In the genomic region with DNA sequence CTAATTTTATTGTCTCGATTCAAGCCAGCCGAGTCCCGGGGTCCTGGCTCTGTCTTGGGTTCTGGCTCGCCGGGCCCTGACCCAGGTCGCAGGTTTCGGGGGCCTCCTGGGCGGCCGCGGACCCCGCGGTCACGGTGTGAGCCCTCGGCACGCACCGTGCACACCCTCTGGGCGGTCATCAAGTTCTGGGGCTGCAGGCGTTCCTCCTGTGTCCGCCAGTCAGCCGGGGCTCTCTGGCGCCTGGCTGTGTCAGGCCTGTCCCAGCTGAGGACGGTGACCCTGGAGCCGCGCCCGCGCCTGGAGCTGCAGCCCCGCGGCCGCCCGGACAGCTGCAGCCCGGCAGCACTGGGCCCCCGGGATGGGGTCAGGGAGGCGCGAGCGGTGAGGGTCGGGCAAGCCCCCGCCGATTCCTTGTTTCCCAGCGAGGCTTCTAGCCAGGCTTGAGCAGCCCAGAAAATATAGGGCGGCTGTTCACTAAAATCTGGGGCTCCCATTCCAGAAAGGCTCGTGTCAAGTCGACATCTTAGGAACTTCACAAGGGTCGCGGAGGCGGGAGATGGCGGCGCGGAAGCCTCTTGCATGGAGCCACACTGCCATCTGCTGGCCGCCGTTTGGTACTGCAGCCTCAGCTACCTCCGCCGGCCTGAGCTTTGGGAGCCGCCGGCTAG, we compare ENCODE assay signal across 1 cellular context.
TF ChIP-seq lines count a peak whose summit lies in the region.

No MANE protein-coding gene starts in this region.

TF ChIP-seq in K562, 482 proteins besides CTCF, POLR2A, EP300 and RAD21 (continued from another document and continues in another):
- TF ChIP-seq, protein P1, sequence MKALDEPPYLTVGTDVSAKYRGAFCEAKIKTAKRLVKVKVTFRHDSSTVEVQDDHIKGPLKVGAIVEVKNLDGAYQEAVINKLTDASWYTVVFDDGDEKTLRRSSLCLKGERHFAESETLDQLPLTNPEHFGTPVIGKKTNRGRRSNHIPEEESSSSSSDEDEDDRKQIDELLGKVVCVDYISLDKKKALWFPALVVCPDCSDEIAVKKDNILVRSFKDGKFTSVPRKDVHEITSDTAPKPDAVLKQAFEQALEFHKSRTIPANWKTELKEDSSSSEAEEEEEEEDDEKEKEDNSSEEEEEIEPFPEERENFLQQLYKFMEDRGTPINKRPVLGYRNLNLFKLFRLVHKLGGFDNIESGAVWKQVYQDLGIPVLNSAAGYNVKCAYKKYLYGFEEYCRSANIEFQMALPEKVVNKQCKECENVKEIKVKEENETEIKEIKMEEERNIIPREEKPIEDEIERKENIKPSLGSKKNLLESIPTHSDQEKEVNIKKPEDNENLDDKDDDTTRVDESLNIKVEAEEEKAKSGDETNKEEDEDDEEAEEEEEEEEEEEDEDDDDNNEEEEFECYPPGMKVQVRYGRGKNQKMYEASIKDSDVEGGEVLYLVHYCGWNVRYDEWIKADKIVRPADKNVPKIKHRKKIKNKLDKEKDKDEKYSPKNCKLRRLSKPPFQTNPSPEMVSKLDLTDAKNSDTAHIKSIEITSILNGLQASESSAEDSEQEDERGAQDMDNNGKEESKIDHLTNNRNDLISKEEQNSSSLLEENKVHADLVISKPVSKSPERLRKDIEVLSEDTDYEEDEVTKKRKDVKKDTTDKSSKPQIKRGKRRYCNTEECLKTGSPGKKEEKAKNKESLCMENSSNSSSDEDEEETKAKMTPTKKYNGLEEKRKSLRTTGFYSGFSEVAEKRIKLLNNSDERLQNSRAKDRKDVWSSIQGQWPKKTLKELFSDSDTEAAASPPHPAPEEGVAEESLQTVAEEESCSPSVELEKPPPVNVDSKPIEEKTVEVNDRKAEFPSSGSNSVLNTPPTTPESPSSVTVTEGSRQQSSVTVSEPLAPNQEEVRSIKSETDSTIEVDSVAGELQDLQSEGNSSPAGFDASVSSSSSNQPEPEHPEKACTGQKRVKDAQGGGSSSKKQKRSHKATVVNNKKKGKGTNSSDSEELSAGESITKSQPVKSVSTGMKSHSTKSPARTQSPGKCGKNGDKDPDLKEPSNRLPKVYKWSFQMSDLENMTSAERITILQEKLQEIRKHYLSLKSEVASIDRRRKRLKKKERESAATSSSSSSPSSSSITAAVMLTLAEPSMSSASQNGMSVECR (CRISPR knock-in tag; IDR thresholded peaks at IDR 0.05), result no peak
- TF ChIP-seq MIER1 (IDR thresholded peaks at IDR 0.05; ENCODE audit: low read depth) (no peak), OTX1 (CRISPR knock-in tag; IDR thresholded peaks at IDR 0.05) (no peak), ZFP30 (CRISPR knock-in tag; IDR thresholded peaks at IDR 0.05; ENCODE audit: borderline replicate concordance) (no peak), KAT7 (CRISPR knock-in tag; IDR thresholded peaks at IDR 0.05; ENCODE audit: borderline replicate concordance) (no peak), COPS2 (conservative IDR thresholded peaks at IDR 0.05) (no peak), ZC3H11A (IDR thresholded peaks at IDR 0.05; ENCODE audit: low read depth, low read length) (peak; percentile 93), CHCHD3 (CRISPR knock-in tag; IDR thresholded peaks at IDR 0.05) (no peak), RUNX1 (IDR thresholded peaks at IDR 0.05; ENCODE audit: low read depth) (no peak), CAMTA2 (CRISPR knock-in tag; conservative IDR thresholded peaks at IDR 0.05) (no peak), CBFA2T2 (conservative IDR thresholded peaks at IDR 0.05) (no peak), NFATC3 (IDR thresholded peaks at IDR 0.05) (no peak), TEAD4 (IDR thresholded peaks at IDR 0.05; ENCODE audit: low read length) (peak; percentile 82), TEAD4 (CRISPR knock-in tag; IDR thresholded peaks at IDR 0.05; ENCODE audit: borderline replicate concordance) (no peak), DMBX1 (CRISPR knock-in tag; IDR thresholded peaks at IDR 0.05; ENCODE audit: borderline replicate concordance) (no peak), NEUROD1 (IDR thresholded peaks at IDR 0.05; ENCODE audit: borderline replicate concordance, low read depth, low read length, partially characterized antibody) (no peak), PML (IDR thresholded peaks at IDR 0.05; ENCODE audit: low read length) (no peak), JUND (IDR thresholded peaks at IDR 0.05; ENCODE audit: borderline replicate concordance, low read depth, low read length) (no peak), JUND (tag; IDR thresholded peaks at IDR 0.05; ENCODE audit: borderline replicate concordance, low read depth, low read length) (no peak), NR3C1 (CRISPR knock-in tag; IDR thresholded peaks at IDR 0.05) (no peak), ZNF830 (CRISPR knock-in tag; IDR thresholded peaks at IDR 0.05) (no peak), ZNF3 (CRISPR knock-in tag; IDR thresholded peaks at IDR 0.05) (no peak), CREBBP (IDR thresholded peaks at IDR 0.05; ENCODE audit: low read depth, low read length) (no peak), MYC (IDR thresholded peaks at IDR 0.05; ENCODE audit: low read depth, low read length) (no peak), MYC (CRISPR knock-in tag; IDR thresholded peaks at IDR 0.05; ENCODE audit: borderline replicate concordance, low read depth) (no peak), RBM15 (IDR thresholded peaks at IDR 0.05; ENCODE audit: insufficient read depth, low read length) (no peak), POU5F1 (IDR thresholded peaks at IDR 0.05; ENCODE audit: borderline replicate concordance, low read depth, low read length, partially characterized antibody) (no peak)
- TF ChIP-seq, protein P2, sequence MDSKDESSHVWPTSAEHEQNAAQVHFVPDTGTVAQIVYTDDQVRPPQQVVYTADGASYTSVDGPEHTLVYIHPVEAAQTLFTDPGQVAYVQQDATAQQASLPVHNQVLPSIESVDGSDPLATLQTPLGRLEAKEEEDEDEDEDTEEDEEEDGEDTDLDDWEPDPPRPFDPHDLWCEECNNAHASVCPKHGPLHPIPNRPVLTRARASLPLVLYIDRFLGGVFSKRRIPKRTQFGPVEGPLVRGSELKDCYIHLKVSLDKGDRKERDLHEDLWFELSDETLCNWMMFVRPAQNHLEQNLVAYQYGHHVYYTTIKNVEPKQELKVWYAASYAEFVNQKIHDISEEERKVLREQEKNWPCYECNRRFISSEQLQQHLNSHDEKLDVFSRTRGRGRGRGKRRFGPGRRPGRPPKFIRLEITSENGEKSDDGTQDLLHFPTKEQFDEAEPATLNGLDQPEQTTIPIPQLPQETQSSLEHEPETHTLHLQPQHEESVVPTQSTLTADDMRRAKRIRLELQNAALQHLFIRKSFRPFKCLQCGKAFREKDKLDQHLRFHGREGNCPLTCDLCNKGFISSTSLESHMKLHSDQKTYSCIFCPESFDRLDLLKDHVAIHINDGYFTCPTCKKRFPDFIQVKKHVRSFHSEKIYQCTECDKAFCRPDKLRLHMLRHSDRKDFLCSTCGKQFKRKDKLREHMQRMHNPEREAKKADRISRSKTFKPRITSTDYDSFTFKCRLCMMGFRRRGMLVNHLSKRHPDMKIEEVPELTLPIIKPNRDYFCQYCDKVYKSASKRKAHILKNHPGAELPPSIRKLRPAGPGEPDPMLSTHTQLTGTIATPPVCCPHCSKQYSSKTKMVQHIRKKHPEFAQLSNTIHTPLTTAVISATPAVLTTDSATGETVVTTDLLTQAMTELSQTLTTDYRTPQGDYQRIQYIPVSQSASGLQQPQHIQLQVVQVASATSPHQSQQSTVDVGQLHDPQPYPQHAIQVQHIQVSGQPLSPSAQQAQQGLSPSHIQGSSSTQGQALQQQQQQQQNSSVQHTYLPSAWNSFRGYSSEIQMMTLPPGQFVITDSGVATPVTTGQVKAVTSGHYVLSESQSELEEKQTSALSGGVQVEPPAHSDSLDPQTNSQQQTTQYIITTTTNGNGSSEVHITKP (IDR thresholded peaks at IDR 0.05; ENCODE audit: partially characterized antibody), result no peak
- TF ChIP-seq, protein P3, sequence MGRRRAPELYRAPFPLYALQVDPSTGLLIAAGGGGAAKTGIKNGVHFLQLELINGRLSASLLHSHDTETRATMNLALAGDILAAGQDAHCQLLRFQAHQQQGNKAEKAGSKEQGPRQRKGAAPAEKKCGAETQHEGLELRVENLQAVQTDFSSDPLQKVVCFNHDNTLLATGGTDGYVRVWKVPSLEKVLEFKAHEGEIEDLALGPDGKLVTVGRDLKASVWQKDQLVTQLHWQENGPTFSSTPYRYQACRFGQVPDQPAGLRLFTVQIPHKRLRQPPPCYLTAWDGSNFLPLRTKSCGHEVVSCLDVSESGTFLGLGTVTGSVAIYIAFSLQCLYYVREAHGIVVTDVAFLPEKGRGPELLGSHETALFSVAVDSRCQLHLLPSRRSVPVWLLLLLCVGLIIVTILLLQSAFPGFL (CRISPR knock-in tag; IDR thresholded peaks at IDR 0.05), result no peak
- TF ChIP-seq, protein P4, sequence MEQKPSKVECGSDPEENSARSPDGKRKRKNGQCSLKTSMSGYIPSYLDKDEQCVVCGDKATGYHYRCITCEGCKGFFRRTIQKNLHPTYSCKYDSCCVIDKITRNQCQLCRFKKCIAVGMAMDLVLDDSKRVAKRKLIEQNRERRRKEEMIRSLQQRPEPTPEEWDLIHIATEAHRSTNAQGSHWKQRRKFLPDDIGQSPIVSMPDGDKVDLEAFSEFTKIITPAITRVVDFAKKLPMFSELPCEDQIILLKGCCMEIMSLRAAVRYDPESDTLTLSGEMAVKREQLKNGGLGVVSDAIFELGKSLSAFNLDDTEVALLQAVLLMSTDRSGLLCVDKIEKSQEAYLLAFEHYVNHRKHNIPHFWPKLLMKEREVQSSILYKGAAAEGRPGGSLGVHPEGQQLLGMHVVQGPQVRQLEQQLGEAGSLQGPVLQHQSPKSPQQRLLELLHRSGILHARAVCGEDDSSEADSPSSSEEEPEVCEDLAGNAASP (IDR thresholded peaks at IDR 0.05), result no peak
- TF ChIP-seq, protein P5, sequence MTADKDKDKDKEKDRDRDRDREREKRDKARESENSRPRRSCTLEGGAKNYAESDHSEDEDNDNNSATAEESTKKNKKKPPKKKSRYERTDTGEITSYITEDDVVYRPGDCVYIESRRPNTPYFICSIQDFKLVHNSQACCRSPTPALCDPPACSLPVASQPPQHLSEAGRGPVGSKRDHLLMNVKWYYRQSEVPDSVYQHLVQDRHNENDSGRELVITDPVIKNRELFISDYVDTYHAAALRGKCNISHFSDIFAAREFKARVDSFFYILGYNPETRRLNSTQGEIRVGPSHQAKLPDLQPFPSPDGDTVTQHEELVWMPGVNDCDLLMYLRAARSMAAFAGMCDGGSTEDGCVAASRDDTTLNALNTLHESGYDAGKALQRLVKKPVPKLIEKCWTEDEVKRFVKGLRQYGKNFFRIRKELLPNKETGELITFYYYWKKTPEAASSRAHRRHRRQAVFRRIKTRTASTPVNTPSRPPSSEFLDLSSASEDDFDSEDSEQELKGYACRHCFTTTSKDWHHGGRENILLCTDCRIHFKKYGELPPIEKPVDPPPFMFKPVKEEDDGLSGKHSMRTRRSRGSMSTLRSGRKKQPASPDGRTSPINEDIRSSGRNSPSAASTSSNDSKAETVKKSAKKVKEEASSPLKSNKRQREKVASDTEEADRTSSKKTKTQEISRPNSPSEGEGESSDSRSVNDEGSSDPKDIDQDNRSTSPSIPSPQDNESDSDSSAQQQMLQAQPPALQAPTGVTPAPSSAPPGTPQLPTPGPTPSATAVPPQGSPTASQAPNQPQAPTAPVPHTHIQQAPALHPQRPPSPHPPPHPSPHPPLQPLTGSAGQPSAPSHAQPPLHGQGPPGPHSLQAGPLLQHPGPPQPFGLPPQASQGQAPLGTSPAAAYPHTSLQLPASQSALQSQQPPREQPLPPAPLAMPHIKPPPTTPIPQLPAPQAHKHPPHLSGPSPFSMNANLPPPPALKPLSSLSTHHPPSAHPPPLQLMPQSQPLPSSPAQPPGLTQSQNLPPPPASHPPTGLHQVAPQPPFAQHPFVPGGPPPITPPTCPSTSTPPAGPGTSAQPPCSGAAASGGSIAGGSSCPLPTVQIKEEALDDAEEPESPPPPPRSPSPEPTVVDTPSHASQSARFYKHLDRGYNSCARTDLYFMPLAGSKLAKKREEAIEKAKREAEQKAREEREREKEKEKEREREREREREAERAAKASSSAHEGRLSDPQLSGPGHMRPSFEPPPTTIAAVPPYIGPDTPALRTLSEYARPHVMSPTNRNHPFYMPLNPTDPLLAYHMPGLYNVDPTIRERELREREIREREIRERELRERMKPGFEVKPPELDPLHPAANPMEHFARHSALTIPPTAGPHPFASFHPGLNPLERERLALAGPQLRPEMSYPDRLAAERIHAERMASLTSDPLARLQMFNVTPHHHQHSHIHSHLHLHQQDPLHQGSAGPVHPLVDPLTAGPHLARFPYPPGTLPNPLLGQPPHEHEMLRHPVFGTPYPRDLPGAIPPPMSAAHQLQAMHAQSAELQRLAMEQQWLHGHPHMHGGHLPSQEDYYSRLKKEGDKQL (CRISPR knock-in tag; IDR thresholded peaks at IDR 0.05; ENCODE audit: borderline replicate concordance), result no peak
- TF ChIP-seq, protein P6, sequence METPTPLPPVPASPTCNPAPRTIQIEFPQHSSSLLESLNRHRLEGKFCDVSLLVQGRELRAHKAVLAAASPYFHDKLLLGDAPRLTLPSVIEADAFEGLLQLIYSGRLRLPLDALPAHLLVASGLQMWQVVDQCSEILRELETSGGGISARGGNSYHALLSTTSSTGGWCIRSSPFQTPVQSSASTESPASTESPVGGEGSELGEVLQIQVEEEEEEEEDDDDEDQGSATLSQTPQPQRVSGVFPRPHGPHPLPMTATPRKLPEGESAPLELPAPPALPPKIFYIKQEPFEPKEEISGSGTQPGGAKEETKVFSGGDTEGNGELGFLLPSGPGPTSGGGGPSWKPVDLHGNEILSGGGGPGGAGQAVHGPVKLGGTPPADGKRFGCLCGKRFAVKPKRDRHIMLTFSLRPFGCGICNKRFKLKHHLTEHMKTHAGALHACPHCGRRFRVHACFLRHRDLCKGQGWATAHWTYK (CRISPR knock-in tag; IDR thresholded peaks at IDR 0.05), result no peak
- TF ChIP-seq, protein P7, sequence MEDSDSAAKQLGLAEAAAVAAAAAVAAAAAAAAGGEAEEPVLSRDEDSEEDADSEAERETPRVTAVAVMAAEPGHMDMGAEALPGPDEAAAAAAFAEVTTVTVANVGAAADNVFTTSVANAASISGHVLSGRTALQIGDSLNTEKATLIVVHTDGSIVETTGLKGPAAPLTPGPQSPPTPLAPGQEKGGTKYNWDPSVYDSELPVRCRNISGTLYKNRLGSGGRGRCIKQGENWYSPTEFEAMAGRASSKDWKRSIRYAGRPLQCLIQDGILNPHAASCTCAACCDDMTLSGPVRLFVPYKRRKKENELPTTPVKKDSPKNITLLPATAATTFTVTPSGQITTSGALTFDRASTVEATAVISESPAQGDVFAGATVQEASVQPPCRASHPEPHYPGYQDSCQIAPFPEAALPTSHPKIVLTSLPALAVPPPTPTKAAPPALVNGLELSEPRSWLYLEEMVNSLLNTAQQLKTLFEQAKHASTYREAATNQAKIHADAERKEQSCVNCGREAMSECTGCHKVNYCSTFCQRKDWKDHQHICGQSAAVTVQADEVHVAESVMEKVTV (CRISPR knock-in tag; IDR thresholded peaks at IDR 0.05), result peak; percentile 86
- TF ChIP-seq, protein P8, sequence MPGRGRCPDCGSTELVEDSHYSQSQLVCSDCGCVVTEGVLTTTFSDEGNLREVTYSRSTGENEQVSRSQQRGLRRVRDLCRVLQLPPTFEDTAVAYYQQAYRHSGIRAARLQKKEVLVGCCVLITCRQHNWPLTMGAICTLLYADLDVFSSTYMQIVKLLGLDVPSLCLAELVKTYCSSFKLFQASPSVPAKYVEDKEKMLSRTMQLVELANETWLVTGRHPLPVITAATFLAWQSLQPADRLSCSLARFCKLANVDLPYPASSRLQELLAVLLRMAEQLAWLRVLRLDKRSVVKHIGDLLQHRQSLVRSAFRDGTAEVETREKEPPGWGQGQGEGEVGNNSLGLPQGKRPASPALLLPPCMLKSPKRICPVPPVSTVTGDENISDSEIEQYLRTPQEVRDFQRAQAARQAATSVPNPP (IDR thresholded peaks at IDR 0.05; ENCODE audit: borderline replicate concordance, insufficient read depth, insufficient read length), result no peak
